ENCODE assay signal across 9 cellular contexts in genomic region chr4:104491826-104492771, GRCh38. TPM values are rescaled to one million over a fixed set of nuclear protein-coding genes. Genes with fewer than 3 reads are reported as not detected.
DNase-seq lines count a peak whose midpoint lies in the region; ATAC-seq and TF ChIP-seq lines count a peak whose summit lies in the region.
"Had no signal": no experiment of that assay in that cellular context is flagged by ENCODE, and none has a peak within 500 bp of the region (broad histone marks: within the 10 kb centered on the region; RNA-seq: fewer than 3 reads in every experiment).

No MANE protein-coding gene starts in this region.

- no peak for TF ChIP-seq CTCF in chondrocyte (IDR thresholded peaks at IDR 0.05)
- no peak for TF ChIP-seq CTCF in mucosa of descending colon (IDR thresholded peaks at IDR 0.05)

- peaks cover 35% of the 10 kb centered on the region for H3K27me3 Mint-ChIP-seq in chondrocyte (ENCODE audit: low read depth)

- no peaks in the 10 kb centered on the region for H3K9me3 ChIP-seq in mucosa of descending colon

- H3K4me3 ChIP-seq in mucosa of descending colon = peak overlapping the region; percentile 43

- H3K4me1 Mint-ChIP-seq in chondrocyte (ENCODE audit: low read depth) = peaks cover 27% of the 10 kb centered on the region

- H3K36me3 ChIP-seq in mucosa of descending colon (ENCODE audit: low read depth) = no peaks in the 10 kb centered on the region

- intact Hi-C loops in mucosa of descending colon (cut with DNase I, micrococcal nuclease) = no loop called here

- no peaks in the 10 kb centered on the region for H3K9me3 Mint-ChIP-seq in chondrocyte (ENCODE audit: low read depth)

- H3K36me3 Mint-ChIP-seq in chondrocyte (ENCODE audit: low read depth) = no peaks in the 10 kb centered on the region

- peak; percentile 3 for DNase-seq in AG08396 (ENCODE audit: low spot score)
- DNase-seq in NCI-H748 (lab: John Stamatoyannopoulos, UW; ENCODE audit: unreplicated experiment) = peak; percentile 77
- no peak for DNase-seq in chondrocyte (ENCODE audit: low spot score)
- peak in 1 of 3 donors; percentile 21 for DNase-seq in mucosa of descending colon
- no peak for DNase-seq in stimulated activated CD4-positive, alpha-beta T cell treated with anti-CD3 and anti-CD28 coated beads, Interleukin-2, amount 100 ng/mL, for 48 hours
- no peak for DNase-seq in NOMO-1 (lab: John Stamatoyannopoulos, UW; ENCODE audit: unreplicated experiment in 2 of 2)

- H3K27ac Mint-ChIP-seq in chondrocyte (ENCODE audit: unreplicated experiment) = no peak overlapping the region

- H3K4me1 ChIP-seq in mucosa of descending colon (ENCODE audit: low read depth) = no peaks in the 10 kb centered on the region

- H3K4me3 Mint-ChIP-seq in chondrocyte (ENCODE audit: unreplicated experiment) = peak overlapping the region; percentile 71

- peak; percentile 38 for ATAC-seq in GM18502 (IDR thresholded peaks at IDR 0.05; ENCODE audit: poor library complexity, unreplicated experiment)
- peak; percentile 30 for ATAC-seq in HG02798 (IDR thresholded peaks at IDR 0.05; ENCODE audit: poor library complexity, unreplicated experiment)
- ATAC-seq in mucosa of descending colon = peak; percentile 14

RNA-seq across cellular contexts. Expression of gene CXXC4, which starts 2.6 kb away (rescaled TPM):
- total RNA-seq in chondrocyte (0.05 TPM in 1 of 3 replicates, not detected in the others), mucosa of descending colon (1 to 10 TPM in 2 of 3 donors, under 1 TPM in 1; 0.96 to 4.2 (median 1.7) TPM)
- total RNA-seq: LHCN-M2 had no signal

Comparison
In these comparisons a context has a peak if more than half of its experiments do, and no peak if none do; other contexts are left out.
1. DNase-seq: peak in AG08396 (single experiment) and NCI-H748 (single experiment); none in chondrocyte (single experiment), stimulated activated CD4-positive, alpha-beta T cell treated with anti-CD3 and anti-CD28 coated beads, Interleukin-2, amount 100 ng/mL, for 48 hours (0 of 2) and NOMO-1 (0 of 2).
2. Peak in every context shown above with its lines, with median percentiles within 50 percentile points of each other: ATAC-seq.